In the genomic region with DNA sequence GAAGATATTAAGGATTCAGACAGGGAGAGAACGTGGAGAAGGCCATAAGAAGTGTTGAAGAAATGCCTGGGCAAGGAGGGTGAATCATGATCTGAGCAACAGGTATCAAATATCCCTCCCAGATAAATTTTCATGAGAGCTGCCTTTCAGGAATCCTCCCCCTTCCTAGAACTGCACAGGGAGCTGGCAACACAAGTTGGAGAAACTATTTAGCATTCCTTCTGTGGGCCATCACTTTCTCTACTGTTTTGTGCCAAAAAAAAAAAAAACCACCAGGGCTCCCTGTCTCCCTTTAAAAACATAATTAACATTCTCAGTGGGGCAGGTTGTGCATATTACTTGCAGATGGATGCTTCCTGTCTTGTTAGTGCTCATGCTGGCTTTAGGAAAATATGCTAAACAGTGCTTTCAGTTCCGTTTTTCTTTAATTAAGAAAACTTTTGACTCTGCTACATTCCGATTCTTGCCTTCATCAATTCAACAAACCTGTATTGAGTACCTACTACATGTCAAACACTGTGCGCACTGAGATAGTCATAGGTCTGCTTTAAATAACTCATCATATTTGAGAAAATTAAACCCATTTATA, we compare ENCODE assay signal across 19 cellular contexts.
A peak's percentile ranks its signal among the peaks of the same experiment; 100 is the strongest.
DNase-seq lines count a peak whose midpoint lies in the region; ATAC-seq and TF ChIP-seq lines count a peak whose summit lies in the region.
"Had no signal": no experiment of that assay in that cellular context is flagged by ENCODE, and none has a peak within 500 bp of the region (broad histone marks: within the 10 kb centered on the region; RNA-seq: fewer than 3 reads in every experiment).

No MANE protein-coding gene starts in this region.

- no peak overlapping the region for H3K4me3 ChIP-seq in astrocyte of the cerebellum (ENCODE audit: low read depth, low read length)

- peaks cover 1% of the 10 kb centered on the region for H3K9me3 Mint-ChIP-seq in activated naive CD4-positive, alpha-beta T cell treated with anti-CD3 and anti-CD28 coated beads, Interleukin-2, amount 10 ng/mL, durations not matched to agents 7 days and 5 days

- peak; percentile 86 for ATAC-seq in GM18861 (IDR thresholded peaks at IDR 0.05; ENCODE audit: unreplicated experiment)
- ATAC-seq: Panc1, T-cell had no signal

- CTCF ChIA-PET in activated naive CD4-positive, alpha-beta T cell treated with anti-CD3 and anti-CD28 coated beads, Interleukin-2, amount 10 ng/mL, durations not matched to agents 7 days and 5 days (lab: Charles Lee): no interaction called here

- no peaks in the 10 kb centered on the region for H3K4me1 Mint-ChIP-seq in activated naive CD4-positive, alpha-beta T cell treated with anti-CD3 and anti-CD28 coated beads, Interleukin-2, amount 10 ng/mL, durations not matched to agents 7 days and 5 days
- H3K4me1 Mint-ChIP-seq: T-cell had no signal

- no peak overlapping the region for H3K27ac Mint-ChIP-seq in activated naive CD4-positive, alpha-beta T cell treated with anti-CD3 and anti-CD28 coated beads, Interleukin-2, amount 10 ng/mL, durations not matched to agents 7 days and 5 days
- H3K27ac Mint-ChIP-seq: IgD-negative memory B cell, T-cell had no signal

- H3K36me3 Mint-ChIP-seq in activated naive CD4-positive, alpha-beta T cell treated with anti-CD3 and anti-CD28 coated beads, Interleukin-2, amount 10 ng/mL, durations not matched to agents 7 days and 5 days: no peaks in the 10 kb centered on the region

- no peaks in the 10 kb centered on the region for H3K27me3 Mint-ChIP-seq in activated naive CD4-positive, alpha-beta T cell treated with anti-CD3 and anti-CD28 coated beads, Interleukin-2, amount 10 ng/mL, durations not matched to agents 7 days and 5 days
- H3K27me3 Mint-ChIP-seq: IgD-negative memory B cell had no signal

- TF ChIP-seq CTCF in astrocyte of the cerebellum (IDR thresholded peaks at IDR 0.05; ENCODE audit: low read depth, low read length, missing control alignments): no peak

- H3K4me3 Mint-ChIP-seq in activated naive CD4-positive, alpha-beta T cell treated with anti-CD3 and anti-CD28 coated beads, Interleukin-2, amount 10 ng/mL, durations not matched to agents 7 days and 5 days: no peak overlapping the region
- H3K4me3 Mint-ChIP-seq: T-cell had no signal

- DNase-seq in LHCN-M2 (ENCODE audit: low read depth) (peak; percentile 13), astrocyte of the cerebellum (ENCODE audit: low read depth) (peak; percentile 74), medulla oblongata (ENCODE audit: extremely low spot score) (peak; percentile 22), islet precursor cell (no peak), NCI-H2227 (lab: John Stamatoyannopoulos, UW; ENCODE audit: unreplicated experiment) (no peak), HuH-7.5 (ENCODE audit: low spot score) (no peak)
- DNase-seq in activated naive CD4-positive, alpha-beta T cell treated with anti-CD3 and anti-CD28 coated beads, Interleukin-2, amount 10 ng/mL, durations not matched to agents 7 days and 5 days: no peak
- DNase-seq: activated CD4-positive, CD25-positive, alpha-beta regulatory T cell; activated effector memory CD4-positive, alpha-beta T cell treated with anti-CD3 and anti-CD28 coated beads, Interleukin-2, amount 50 U/mL, for 16 hours; dermis blood vessel endothelial cell; DMS53; NCI-H1436 treated with DMSO at 0.1 percent for 48 hours; NCI-H446; stimulated activated CD4-positive, alpha-beta T cell treated with anti-CD3 and anti-CD28 coated beads, Interleukin-4, amount 100 ng/mL, for 1 hour; stimulated activated CD8-positive, alpha-beta memory T cell treated with anti-CD3 and anti-CD28 coated beads, Interleukin-4, amount 100 ng/mL, for 48 hours; T-cell had no signal

- in situ Hi-C loops in astrocyte of the cerebellum (cut with HindIII; ENCODE audit: low sequenced_read_pairs): no loop called here

Comparison
In these comparisons a context has a peak if more than half of its experiments do, and no peak if none do; other contexts are left out.
1. DNase-seq: peak in LHCN-M2 (single experiment), astrocyte of the cerebellum (single experiment) and medulla oblongata (single experiment); none in islet precursor cell (single experiment), NCI-H2227 (single experiment), activated naive CD4-positive, alpha-beta T cell treated with anti-CD3 and anti-CD28 coated beads, Interleukin-2, amount 10 ng/mL, durations not matched to agents 7 days and 5 days (single experiment) and HuH-7.5 (single experiment).